Comparison of ENCODE assay signal across 19 cellular contexts in the genomic region with DNA sequence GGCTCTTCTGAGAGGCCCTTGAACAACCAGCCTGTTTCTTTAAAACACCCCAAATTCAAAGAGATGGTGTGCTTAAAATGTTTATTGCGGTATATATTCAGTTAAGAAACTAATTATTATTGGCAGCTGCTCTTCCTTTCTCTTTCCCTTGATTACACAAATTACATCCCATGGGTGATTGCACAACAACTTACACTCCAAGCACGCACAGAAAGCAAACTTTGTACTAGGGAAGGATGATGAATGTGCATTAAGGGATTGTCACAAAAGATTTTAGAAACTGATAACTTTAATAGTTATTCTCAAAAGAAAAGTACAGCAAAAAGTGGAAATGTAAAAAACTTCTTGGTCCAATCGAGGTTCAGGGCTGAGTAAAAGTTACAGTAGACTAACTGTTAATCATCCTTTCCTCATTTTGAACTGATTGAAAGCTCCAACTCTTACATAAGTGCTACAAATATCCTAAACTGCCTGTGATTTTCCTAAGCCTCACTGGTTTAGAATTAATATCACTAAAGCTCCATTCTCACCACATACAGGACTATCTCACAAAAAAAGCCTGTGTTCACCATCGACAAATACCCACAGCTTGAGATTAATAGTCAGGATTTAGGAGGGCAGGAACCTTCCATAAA.
DNase-seq lines count a peak whose midpoint lies in the region; TF ChIP-seq lines count a peak whose summit lies in the region.
"Had no signal": no experiment of that assay in that cellular context is flagged by ENCODE, and none has a peak within 500 bp of the region (broad histone marks: within the 10 kb centered on the region; RNA-seq: fewer than 3 reads in every experiment).

No MANE protein-coding gene starts in this region.

- TF ChIP-seq CTCF in fibroblast of the aortic adventitia (IDR thresholded peaks at IDR 0.05; ENCODE audit: insufficient read depth, low read length) (no peak), PC-9 (conservative IDR thresholded peaks at IDR 0.05) (no peak), tibial artery (IDR thresholded peaks at IDR 0.05) (no peak)

- no peaks in the 10 kb centered on the region for H3K79me2 ChIP-seq in PC-9 (ENCODE audit: low read depth)

- H3K27me3 ChIP-seq in PC-9 (ENCODE audit: insufficient read depth, low read depth) = no peaks in the 10 kb centered on the region
- no peaks in the 10 kb centered on the region for H3K27me3 ChIP-seq in tibial artery
- H3K27me3 ChIP-seq: dorsolateral prefrontal cortex had no signal

- peak; percentile 13 for DNase-seq in NCI-H446 treated with DMSO at 0.1 percent for 48 hours (lab: John Stamatoyannopoulos, UW)
- DNase-seq in NCI-H446 (lab: John Stamatoyannopoulos, UW) = no peak
- DNase-seq in NCI-H774 (lab: John Stamatoyannopoulos, UW) = peak; percentile 45
- peak; percentile 17 for DNase-seq in fibroblast of the aortic adventitia (ENCODE audit: low read depth)
- peak; percentile 68 for DNase-seq in stromal cell of bone marrow (ENCODE audit: low read depth)
- no peak for DNase-seq in GM19240 (ENCODE audit: insufficient read length, low spot score)
- DNase-seq in PC-9 = no peak
- no peak for DNase-seq in tibial artery
- DNase-seq: activated CD4-positive, alpha-beta T cell treated with anti-CD3 and anti-CD28 coated beads for 48 hours; activated naive CD4-positive, alpha-beta T cell treated with anti-CD3 and anti-CD28 coated beads for 36 hours; CD8-positive, alpha-beta memory T cell; dorsolateral prefrontal cortex; left colon; NCI-H1436; PC-3; SK-N-SH; T1000 had no signal

- H3K4me3 ChIP-seq in fibroblast of the aortic adventitia (ENCODE audit: low read depth, low read length) (no peak overlapping the region), PC-9 (no peak overlapping the region), tibial artery (no peak overlapping the region)
- H3K4me3 ChIP-seq: A549, dorsolateral prefrontal cortex, skin epidermis had no signal

- CTCF ChIA-PET in PC-9 (lab: Charles Lee) = no interaction called here

- no peak overlapping the region for H2AFZ ChIP-seq in PC-9

- H3K27ac ChIP-seq in PC-9 (no peak overlapping the region), tibial artery (no peak overlapping the region)
- H3K27ac ChIP-seq: A549, dorsolateral prefrontal cortex, skin epidermis had no signal

- H3K36me3 ChIP-seq in PC-9 (ENCODE audit: low read depth) (no peaks in the 10 kb centered on the region), tibial artery (no peaks in the 10 kb centered on the region)

- POLR2A ChIA-PET in PC-9 (lab: Charles Lee; ENCODE audit: unreplicated experiment) = no interaction called here

- H3K4me1 ChIP-seq in PC-9 (replicated peaks; ENCODE audit: insufficient read depth) = no peaks in the 10 kb centered on the region
- no peaks in the 10 kb centered on the region for H3K4me1 ChIP-seq in tibial artery
- H3K4me1 ChIP-seq: A549 had no signal

- no peaks in the 10 kb centered on the region for H4K20me1 ChIP-seq in PC-9 (ENCODE audit: insufficient read depth)

- intact Hi-C loops in PC-9 (cut with micrococcal nuclease; ENCODE audit: unreplicated experiment) (no loop called here), tibial artery (cut with DNase I; ENCODE audit: low total_unique reads) (no loop called here)

- no peaks in the 10 kb centered on the region for H3K9me2 ChIP-seq in PC-9 (ENCODE audit: insufficient read depth)
- H3K9me2 ChIP-seq: SK-N-SH had no signal

- no peaks in the 10 kb centered on the region for H3F3A ChIP-seq in PC-9 (ENCODE audit: insufficient read depth, low read depth)

- no TSS peak for BruUV-seq in PC-9 (replicated peaks; lab: Mats Ljungman, UMichigan)

- no peak overlapping the region for H3K4me2 ChIP-seq in PC-9
- H3K4me2 ChIP-seq: A549, SK-N-SH had no signal

- no peaks in the 10 kb centered on the region for H3K9me3 ChIP-seq in PC-9 (ENCODE audit: insufficient read depth, low read depth)
- H3K9me3 ChIP-seq in tibial artery = no peaks in the 10 kb centered on the region
- H3K9me3 ChIP-seq: A549, SK-N-SH had no signal

Comparison
In these comparisons a context has a peak if more than half of its experiments do, and no peak if none do; other contexts are left out.
1. DNase-seq: peak in NCI-H446 treated with DMSO at 0.1 percent for 48 hours (single experiment), NCI-H774 (single experiment), fibroblast of the aortic adventitia (single experiment) and stromal cell of bone marrow (single experiment); none in NCI-H446 (0 of 2), GM19240 (single experiment), PC-9 (0 of 2) and tibial artery (0 of 2).